In genomic region chr4:47914926-47915237, GRCh38 we compare ENCODE assay signal across 8 cellular contexts. TPM values are rescaled to one million over a fixed set of nuclear protein-coding genes. Genes with fewer than 3 reads are reported as not detected.
DNase-seq lines count a peak whose midpoint lies in the region; TF ChIP-seq lines count a peak whose summit lies in the region.

No MANE protein-coding gene starts in this region.

- no peak for TF ChIP-seq CTCF in left ventricle myocardium inferior (IDR thresholded peaks at IDR 0.05; ENCODE audit: borderline replicate concordance)
- TF ChIP-seq CTCF in dorsolateral prefrontal cortex (IDR thresholded peaks at IDR 0.05 in 54 of 56, conservative IDR thresholded peaks at IDR 0.05 in 2 of 56; ENCODE audit: low read depth in 1 of 56, partially characterized antibody in 56 of 56) = peak in 4 of 56 donors; percentile 2 to 9 (median 4)
- TF ChIP-seq CTCF in osteoblast (IDR thresholded peaks at IDR 0.05; ENCODE audit: extremely low read depth, low read depth, low read length) = no peak

- H4K20me1 ChIP-seq in osteoblast (ENCODE audit: insufficient read depth, low read length) = no peaks in the 10 kb centered on the region

- H3K9ac ChIP-seq in HUES64 (ENCODE audit: low read depth, low read length) = peak overlapping the region; percentile 48

- 8% methylated on average over 6 of the region's 6 CpGs for WGBS in HUES64

- intact Hi-C loops in left ventricle myocardium inferior (cut with micrococcal nuclease) (no loop called here), cardiac septum (cut with DNase I) (loop anchor here (10.0 kb wide), 1 partner anchor 450 kb away; the partner anchor contains the start of gene COMMD8), dorsolateral prefrontal cortex (cut with DNase I) (loop anchor here (5.0 to 10.0 kb wide), 2 partner anchors 100 to 453 kb away; partner anchors contain the start of genes CNGA1 (in 1 of the 2), COMMD8 (in 1 of the 2) and NIPAL1 (in 1 of the 2))

- H3K27ac ChIP-seq in left ventricle myocardium inferior (replicated peaks) (peak overlapping the region; percentile 31), HUES64 (ENCODE audit: low read depth, low read length) (no peak overlapping the region), dorsolateral prefrontal cortex (peak overlapping the region in 12 of 59 donors; percentile 7 to 83 (median 48)), osteoblast (ENCODE audit: low read depth, low read length) (peak overlapping the region; percentile 53)

- peak overlapping the region; percentile 99 for H2AFZ ChIP-seq in osteoblast (ENCODE audit: low read length)

- H3K9me3 ChIP-seq in left ventricle myocardium inferior (replicated peaks) (peaks cover 9% of the 10 kb centered on the region), HUES64 (ENCODE audit: insufficient read depth, low read depth, low read length) (no peaks in the 10 kb centered on the region), osteoblast (ENCODE audit: low read depth, low read length) (no peaks in the 10 kb centered on the region)

- peaks cover 27% of the 10 kb centered on the region for H3K79me2 ChIP-seq in osteoblast (ENCODE audit: insufficient read depth, low read length)

- H3K27me3 ChIP-seq in left ventricle myocardium inferior (ENCODE audit: low read depth) (no peaks in the 10 kb centered on the region), HUES64 (ENCODE audit: insufficient read depth, low read length) (no peaks in the 10 kb centered on the region), dorsolateral prefrontal cortex (no peaks in the 10 kb centered on the region), osteoblast (ENCODE audit: insufficient read depth, low read length) (no peaks in the 10 kb centered on the region)

- H3K36me3 ChIP-seq in left ventricle myocardium inferior (peaks cover 18% of the 10 kb centered on the region), HUES64 (ENCODE audit: insufficient read depth, low read length) (peaks cover 24% of the 10 kb centered on the region), osteoblast (ENCODE audit: insufficient read depth, low read length) (peaks cover 9% of the 10 kb centered on the region)

- DNase-seq in left ventricle myocardium inferior (no peak), cardiac septum (ENCODE audit: low spot score) (no peak), dorsolateral prefrontal cortex (no peak), osteoblast (ENCODE audit: insufficient read length, low spot score, missing footprints) (no peak), NCI-H82 treated with DMSO at 0.1 percent for 48 hours (lab: John Stamatoyannopoulos, UW; ENCODE audit: unreplicated experiment) (no peak)
- no peak for DNase-seq in activated CD8-positive, alpha-beta memory T cell treated with anti-CD3 and anti-CD28 coated beads for 24 hours
- DNase-seq in stimulated activated CD4-positive, alpha-beta T cell treated with anti-CD3 and anti-CD28 coated beads, Interleukin-12 subunit alpha, Interleukin-12 subunit beta, amount 100 ng/mL, for 4 hours = no peak

- H3K4me1 ChIP-seq in left ventricle myocardium inferior = peaks cover 21% of the 10 kb centered on the region
- peaks cover 20% of the 10 kb centered on the region; the same call in 1 of the 2 replicates for H3K4me1 ChIP-seq in HUES64 (ENCODE audit: insufficient read depth, low read length)
- peaks cover 14% of the 10 kb centered on the region for H3K4me1 ChIP-seq in osteoblast (ENCODE audit: insufficient read depth, low read length)

- H3K4me3 ChIP-seq in left ventricle myocardium inferior = peak overlapping the region; percentile 91
- peak overlapping the region; percentile 92 for H3K4me3 ChIP-seq in HUES64 (ENCODE audit: low read length)
- H3K4me3 ChIP-seq in dorsolateral prefrontal cortex = peak overlapping the region; percentile 65 to 99 (median 92)
- peak overlapping the region; percentile 98 for H3K4me3 ChIP-seq in osteoblast (ENCODE audit: insufficient read depth, low read length)

- H3K4me2 ChIP-seq in osteoblast (ENCODE audit: insufficient read depth, low read length) = peak overlapping the region; percentile 99

RNA-seq across cellular contexts. Expression of gene NFXL1, which starts 0.5 kb away (rescaled TPM):
- total RNA-seq in left ventricle myocardium inferior (4.8 TPM), cardiac septum (6.0 TPM), dorsolateral prefrontal cortex (10 to 100 TPM; 15.0 to 36.5 (median 22.0) TPM), osteoblast (5.8 and 10.0 TPM in 2 replicates)
- polyA plus RNA-seq in HUES64 (2013, experiment 1 of 2) = 21.1 TPM
- 20.1 TPM for polyA plus RNA-seq in HUES64 (2013, experiment 2 of 2)
